1 cellular context compared by ENCODE assay signal in genomic region chr19:33297401-33298145, GRCh38.
TF ChIP-seq lines count a peak whose summit lies in the region.

No MANE protein-coding gene starts in this region.

TF ChIP-seq in H1, 55 proteins besides CTCF, POLR2A, EP300 and RAD21:
- no peak for TF ChIP-seq SAP30 (IDR thresholded peaks at IDR 0.05; ENCODE audit: insufficient read depth, insufficient replicate concordance, low read length)
- no peak for TF ChIP-seq MAX (IDR thresholded peaks at IDR 0.05)
- TF ChIP-seq ZNF274 (IDR thresholded peaks at IDR 0.05; ENCODE audit: borderline replicate concordance, extremely low read depth, low read length), result no peak
